1 cellular context compared by ENCODE assay signal in genomic region chr7:82319674-82320118, GRCh38.
TF ChIP-seq lines count a peak whose summit lies in the region.

No MANE protein-coding gene starts in this region.

TF ChIP-seq in GM12878, 131 proteins besides CTCF, POLR2A, EP300 and RAD21 (continued from another document):
- no peak for TF ChIP-seq CUX1 (IDR thresholded peaks at IDR 0.05; ENCODE audit: insufficient replicate concordance, low read depth, low read length)
